Comparison of ENCODE assay signal across 20 cellular contexts in the genomic region with DNA sequence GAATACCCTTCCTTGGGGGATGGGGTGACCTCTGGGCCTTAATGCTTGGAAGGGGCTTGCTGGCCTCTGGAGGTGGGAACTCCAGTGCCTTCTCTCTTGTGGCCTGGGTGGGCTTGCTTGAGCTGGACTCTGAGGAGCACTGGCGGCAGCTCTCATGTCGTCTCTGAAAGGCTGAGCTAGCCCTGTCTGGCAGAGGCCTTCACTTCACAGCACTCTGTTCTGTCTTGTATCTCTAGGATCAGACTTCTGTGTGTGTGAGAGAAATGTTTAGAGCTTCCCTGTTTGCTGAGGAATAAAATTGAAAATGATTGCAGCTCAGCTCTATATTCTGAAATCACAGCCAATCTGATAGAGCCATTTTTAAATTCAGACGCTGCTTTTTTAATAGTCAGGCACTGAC.
A peak's percentile ranks its signal among the peaks of the same experiment; 100 is the strongest.
DNase-seq lines count a peak whose midpoint lies in the region; ATAC-seq and TF ChIP-seq lines count a peak whose summit lies in the region.
"Had no signal": no experiment of that assay in that cellular context is flagged by ENCODE, and none has a peak within 500 bp of the region (broad histone marks: within the 10 kb centered on the region; RNA-seq: fewer than 3 reads in every experiment).

No MANE protein-coding gene starts in this region.

- no peak for ATAC-seq in Panc1
- ATAC-seq in GM18517 (IDR thresholded peaks at IDR 0.05; ENCODE audit: unreplicated experiment), result no peak
- no peak for ATAC-seq in natural killer cell

- peak overlapping the region; percentile 18 for H3K4me2 ChIP-seq in hepatocyte

- peaks cover 17% of the 10 kb centered on the region for H3K4me1 ChIP-seq in Panc1 (ENCODE audit: control insufficient read depth, insufficient read depth, low read length)
- H3K4me1 ChIP-seq in hepatocyte (ENCODE audit: insufficient read depth), result peaks cover 7% of the 10 kb centered on the region
- peaks cover 0 to 11% of the 10 kb centered on the region in 2 donors for H3K4me1 ChIP-seq in thyroid gland
- H3K4me1 ChIP-seq: SJCRH30 had no signal

- POLR2A ChIA-PET in Panc1 (lab: Charles Lee), result interaction anchor here (0.6 to 0.9 kb wide), 2 partner anchors 12 to 22 kb away, joined by 3 to 4 read pairs; no protein-coding TSS in a partner anchor

- H3K4me1 Mint-ChIP-seq in natural killer cell, result no peaks in the 10 kb centered on the region

- CTCF ChIA-PET in Panc1 (lab: Charles Lee), result no interaction called here

- TF ChIP-seq CTCF in Panc1 (IDR thresholded peaks at IDR 0.05) (no peak), hepatocyte (IDR thresholded peaks at IDR 0.05; ENCODE audit: poor library complexity) (no peak), thyroid gland (IDR thresholded peaks at IDR 0.05) (no peak), lower leg skin (IDR thresholded peaks at IDR 0.05) (no peak), natural killer cell (IDR thresholded peaks at IDR 0.05) (no peak)

- in situ Hi-C loops in Panc1 (cut with HindIII; ENCODE audit: low pct_unique_long_range_greater_than_20kb, low sequenced_read_pairs), result no loop called here

- H3K27me3 ChIP-seq in Panc1 (ENCODE audit: control insufficient read depth, insufficient read depth, low read length), result no peaks in the 10 kb centered on the region
- no peaks in the 10 kb centered on the region for H3K27me3 ChIP-seq in hepatocyte
- no peaks in the 10 kb centered on the region for H3K27me3 ChIP-seq in thyroid gland
- H3K27me3 ChIP-seq: SJCRH30 had no signal

- 61% methylated on average over 3 of the region's 3 CpGs for WGBS in hepatocyte (ENCODE audit: low lambda C conversion rate, missing lambda C conversion rate)
- 67 to 85% methylated on average over 3 of the region's 3 CpGs for whole genome bisulfite sequencing in thyroid gland, 2 donors
- whole genome bisulfite sequencing in lower leg skin, 2 donors, result 70 to 78% methylated on average over 3 of the region's 3 CpGs

- H3K27me3 Mint-ChIP-seq in natural killer cell (ENCODE audit: low read depth in 2 of 2), result peaks cover 0 to 10% of the 10 kb centered on the region in 2 donors
- H3K27me3 Mint-ChIP-seq: CD4-positive, alpha-beta T cell had no signal

- H4K20me1 ChIP-seq in hepatocyte (ENCODE audit: insufficient read depth, poor library complexity, severe bottlenecking), result no peaks in the 10 kb centered on the region

- H3K4me3 Mint-ChIP-seq in natural killer cell, result no peak overlapping the region
- H3K4me3 Mint-ChIP-seq: CD4-positive, alpha-beta T cell had no signal

- no peaks in the 10 kb centered on the region for H3K9me3 ChIP-seq in Panc1 (ENCODE audit: control insufficient read depth, insufficient read depth, low read depth, low read length)
- no peaks in the 10 kb centered on the region for H3K9me3 ChIP-seq in hepatocyte (ENCODE audit: low read depth)
- H3K9me3 ChIP-seq in thyroid gland, result no peaks in the 10 kb centered on the region
- H3K9me3 ChIP-seq: SJCRH30 had no signal

- no peaks in the 10 kb centered on the region for H3K9me3 Mint-ChIP-seq in natural killer cell
- H3K9me3 Mint-ChIP-seq: CD4-positive, alpha-beta T cell had no signal

- DNase-seq in Panc1 (ENCODE audit: low read depth, low spot score) (no peak), amniotic epithelial cell (ENCODE audit: low read depth) (peak; percentile 7), hepatocyte (ENCODE audit: low spot score) (no peak), thyroid gland (no peak), lower leg skin (ENCODE audit: low spot score in 2 of 2) (no peak), natural killer cell (no peak)
- DNase-seq: ACHN; Calu3; CD4-positive, alpha-beta T cell; DMS53; H7; NCI-H1417; NCI-H1930; NCI-H2171; NCI-H446 treated with DMSO at 0.1 percent for 48 hours; NCI-H748 treated with DMSO at 0.1 percent for 48 hours; OCI-M1; RPMI8226; SJCRH30 had no signal

- peak overlapping the region; percentile 21; the same call in 1 of the 2 replicates for H3K27ac ChIP-seq in Panc1 (ENCODE audit: low read length)
- peak overlapping the region; percentile 66 for H3K27ac ChIP-seq in hepatocyte
- H3K27ac ChIP-seq in thyroid gland, result peak overlapping the region in 2 of 3 donors; percentile 7 to 15
- H3K27ac ChIP-seq: SJCRH30 had no signal

- BruUV-seq in Panc1 (replicated peaks; lab: Mats Ljungman, UMichigan), result no TSS peak

- no peak overlapping the region for H2AFZ ChIP-seq in hepatocyte

- intact Hi-C loops in Panc1 (cut with micrococcal nuclease; ENCODE audit: unreplicated experiment), result no loop called here
- intact Hi-C loops in thyroid gland (cut with DNase I), result no loop called here
- intact Hi-C loops in lower leg skin (cut with DNase I; ENCODE audit: low total_unique reads), result no loop called here
- intact Hi-C loops in natural killer cell (cut with micrococcal nuclease), result no loop called here

- H3K36me3 ChIP-seq in Panc1 (ENCODE audit: control insufficient read depth, insufficient read depth, low read length) (no peaks in the 10 kb centered on the region), hepatocyte (replicated peaks; ENCODE audit: insufficient read depth, low read depth) (no peaks in the 10 kb centered on the region), thyroid gland (no peaks in the 10 kb centered on the region)
- H3K36me3 ChIP-seq: SJCRH30 had no signal

- H3K27ac Mint-ChIP-seq in natural killer cell, result no peak overlapping the region
- H3K27ac Mint-ChIP-seq: CD4-positive, alpha-beta T cell had no signal

- TF ChIP-seq POLR2A in thyroid gland (IDR thresholded peaks at IDR 0.05) (no peak), lower leg skin (IDR thresholded peaks at IDR 0.05) (no peak)

- no peaks in the 10 kb centered on the region for H3K9me2 ChIP-seq in hepatocyte (replicated peaks; ENCODE audit: insufficient read depth)

- H3K4me3 ChIP-seq in Panc1 (ENCODE audit: low read depth in 2 of 2, low read length in 2 of 2) (no peak overlapping the region), hepatocyte (no peak overlapping the region), thyroid gland (replicated peaks in 1 of 3) (no peak overlapping the region), lower leg skin (ENCODE audit: low read depth, poor library complexity, severe bottlenecking) (no peak overlapping the region)
- H3K4me3 ChIP-seq: SJCRH30 had no signal

- no peaks in the 10 kb centered on the region for H3K36me3 Mint-ChIP-seq in natural killer cell

- no peaks in the 10 kb centered on the region for H3K79me2 ChIP-seq in hepatocyte

Comparison
In these comparisons a context has a peak if more than half of its experiments do, and no peak if none do; other contexts are left out.
1. H3K27ac ChIP-seq: peak in every context shown above with its lines; median percentile 66 in hepatocyte; 21 in Panc1; 11 in thyroid gland.